18 cellular contexts compared by ENCODE assay signal in genomic region chr2:8597526-8598225, GRCh38.
DNase-seq lines count a peak whose midpoint lies in the region; ATAC-seq and TF ChIP-seq lines count a peak whose summit lies in the region.
"Had no signal": no experiment of that assay in that cellular context is flagged by ENCODE, and none has a peak within 500 bp of the region (broad histone marks: within the 10 kb centered on the region; RNA-seq: fewer than 3 reads in every experiment).

No MANE protein-coding gene starts in this region.

- H3K9ac ChIP-seq in liver (ENCODE audit: low read depth in 1 of 2, low read length in 2 of 2): no peak overlapping the region

- TF ChIP-seq CTCF in adrenal gland (IDR thresholded peaks at IDR 0.05) (no peak), liver (IDR thresholded peaks at IDR 0.05; ENCODE audit: low read depth, low read length, missing input control) (no peak), spleen (IDR thresholded peaks at IDR 0.05 in 8 of 11, conservative IDR thresholded peaks at IDR 0.05 in 3 of 11) (no peak), body of pancreas (IDR thresholded peaks at IDR 0.05) (no peak), foreskin fibroblast (IDR thresholded peaks at IDR 0.05; ENCODE audit: low read depth, low read length) (no peak)

- H3K4me3 ChIP-seq in adrenal gland (no peak overlapping the region), liver (ENCODE audit: low read depth in 1 of 3, low read length in 3 of 3) (no peak overlapping the region), spleen (no peak overlapping the region), body of pancreas (no peak overlapping the region), foreskin fibroblast (ENCODE audit: low read depth in 1 of 2, low read length in 2 of 2) (no peak overlapping the region)
- H3K4me3 ChIP-seq: pancreas, skin epidermis, upper lobe of left lung had no signal

- peak in 1 of 2 donors; percentile 31 for TF ChIP-seq RAD21 in liver (IDR thresholded peaks at IDR 0.05)

- no peaks in the 10 kb centered on the region for H3K36me3 ChIP-seq in adrenal gland (replicated peaks in 1 of 2)
- H3K36me3 ChIP-seq in liver (ENCODE audit: control insufficient read depth in 4 of 4, insufficient read depth in 3 of 4, low read depth in 1 of 4, low read length in 3 of 4): no peaks in the 10 kb centered on the region
- no peaks in the 10 kb centered on the region for H3K36me3 ChIP-seq in spleen
- H3K36me3 ChIP-seq in body of pancreas (replicated peaks in 1 of 2; ENCODE audit: insufficient read depth in 1 of 2, low read depth in 2 of 2): no peaks in the 10 kb centered on the region
- H3K36me3 ChIP-seq: pancreas, upper lobe of left lung had no signal

- peak; percentile 56 for DNase-seq in activated effector memory CD4-positive, alpha-beta T cell treated with anti-CD3 and anti-CD28 coated beads, Interleukin-2, amount 50 U/mL, for 16 hours
- no peak for DNase-seq in activated effector memory CD4-positive, alpha-beta T cell treated with Interleukin-2 at 50 U/mL for 16 hours
- DNase-seq in adrenal gland: peak in 3 of 7 donors; percentile 40 to 56 (median 46)
- no peak for DNase-seq in spleen
- no peak for DNase-seq in body of pancreas
- no peak for DNase-seq in foreskin fibroblast
- no peak for DNase-seq in HT-29 (ENCODE audit: low spot score)
- DNase-seq: 8988T; activated CD4-positive, CD25-positive, alpha-beta regulatory T cell treated with anti-CD3 and anti-CD28 coated beads, Interleukin-2, amount 50 U/mL, for 72 hours; activated CD8-positive, alpha-beta memory T cell treated with anti-CD3 and anti-CD28 coated beads, Interleukin-2, amount 10 ng/mL, durations not matched to agents 7 days and 5 days; CD4-positive, CD25-positive, alpha-beta regulatory T cell; Karpas-422; NCI-H1417 treated with DMSO at 0.1 percent for 48 hours; pancreas had no signal

- 80 to 88% (median 84%) methylated on average over 8 to 10 of the region's 10 CpGs for WGBS in adrenal gland, 4 donors
- 81% methylated on average over 10 of the region's 10 CpGs for WGBS in liver
- WGBS in spleen, 5 donors: 87 to 96% (median 92%) methylated on average over 10 of the region's 10 CpGs
- 92 to 95% methylated on average over 8 to 10 of the region's 10 CpGs for WGBS in body of pancreas, 2 donors

- H3K9me3 ChIP-seq in adrenal gland (replicated peaks in 1 of 3): no peaks in the 10 kb centered on the region
- no peaks in the 10 kb centered on the region for H3K9me3 ChIP-seq in liver (ENCODE audit: control insufficient read depth in 4 of 4, low read length in 3 of 4)
- H3K9me3 ChIP-seq in spleen: no peaks in the 10 kb centered on the region
- no peaks in the 10 kb centered on the region for H3K9me3 ChIP-seq in body of pancreas
- H3K9me3 ChIP-seq: pancreas, upper lobe of left lung had no signal

- intact Hi-C loops in adrenal gland (cut with DNase I) (no loop called here), spleen (cut with DNase I; ENCODE audit: low total_unique reads) (no loop called here), body of pancreas (cut with DNase I) (no loop called here)

- TF ChIP-seq POLR2A in adrenal gland (IDR thresholded peaks at IDR 0.05) (no peak), spleen (IDR thresholded peaks at IDR 0.05) (no peak), body of pancreas (IDR thresholded peaks at IDR 0.05) (no peak)

- peaks cover 0 to 8% of the 10 kb centered on the region in 2 donors for H3K4me1 ChIP-seq in adrenal gland (replicated peaks in 1 of 2)
- peaks cover 0 to 12% (median 8%) of the 10 kb centered on the region in 4 donors for H3K4me1 ChIP-seq in liver (ENCODE audit: control insufficient read depth in 4 of 4, insufficient read depth in 4 of 4, low read length in 3 of 4)
- peaks cover 0 to 19% (median 9%) of the 10 kb centered on the region in 6 donors for H3K4me1 ChIP-seq in spleen
- H3K4me1 ChIP-seq in body of pancreas: no peaks in the 10 kb centered on the region
- H3K4me1 ChIP-seq: pancreas had no signal

- no peaks in the 10 kb centered on the region for H3K27me3 ChIP-seq in adrenal gland
- no peaks in the 10 kb centered on the region for H3K27me3 ChIP-seq in liver (ENCODE audit: control insufficient read depth in 4 of 4, insufficient read depth in 4 of 4, low read length in 3 of 4)
- peaks cover 0 to 12% (median 0%) of the 10 kb centered on the region in 7 donors for H3K27me3 ChIP-seq in spleen (replicated peaks in 1 of 7)
- no peaks in the 10 kb centered on the region for H3K27me3 ChIP-seq in body of pancreas
- H3K27me3 ChIP-seq: pancreas, upper lobe of left lung had no signal

- H3K27ac ChIP-seq in adrenal gland (peak overlapping the region in 4 of 5 donors; percentile 52 to 85 (median 74)), liver (ENCODE audit: low read depth in 1 of 2, low read length in 2 of 2) (peak overlapping the region; percentile 58 to 59), spleen (peak overlapping the region in 6 of 8 donors; percentile 9 to 75 (median 50)), body of pancreas (no peak overlapping the region)
- H3K27ac ChIP-seq: pancreas had no signal

- ATAC-seq in body of pancreas: no peak
- ATAC-seq: activated CD8-positive, alpha-beta memory T cell treated with anti-CD3 and anti-CD28 coated beads, Interleukin-2, amount 10 ng/mL, durations not matched to agents 7 days and 5 days; stimulated activated memory B cell treated with anti-CD40 and anti-IgM and Interleukin-4, amounts not matched to agents 10 μg/mL and 1 μg/mL and 100 μg/mL, for 72 hours had no signal

TF ChIP-seq in liver, 16 proteins besides CTCF, POLR2A, EP300 and RAD21:
- TF ChIP-seq FOXA2 (IDR thresholded peaks at IDR 0.05) (no peak), FOXA1 (IDR thresholded peaks at IDR 0.05) (no peak), NR2F2 (IDR thresholded peaks at IDR 0.05) (no peak), YY1 (IDR thresholded peaks at IDR 0.05) (no peak), REST (IDR thresholded peaks at IDR 0.05) (no peak), HNF4G (IDR thresholded peaks at IDR 0.05) (no peak), HNF4A (conservative IDR thresholded peaks at IDR 0.05) (peak; percentile 47 to 52), RXRA (IDR thresholded peaks at IDR 0.05) (peak; percentile 75 to 80), EGR1 (IDR thresholded peaks at IDR 0.05; ENCODE audit: low read depth in 2 of 2) (no peak), GABPA (IDR thresholded peaks at IDR 0.05 in 1 of 2, conservative IDR thresholded peaks at IDR 0.05 in 1 of 2) (no peak), ZBTB33 (IDR thresholded peaks at IDR 0.05) (no peak)

Comparison
In these comparisons a context has a peak if more than half of its experiments do, and no peak if none do; other contexts are left out.
1. H3K27ac ChIP-seq: peak in adrenal gland (4 of 5), liver (2 of 2) and spleen (6 of 8); none in body of pancreas (0 of 4).